Comparison of ENCODE assay signal across 9 cellular contexts in genomic region chr1:30744060-30744756, GRCh38. TPM values are rescaled to one million over a fixed set of nuclear protein-coding genes. Genes with fewer than 3 reads are reported as not detected.
A peak's percentile ranks its signal among the peaks of the same experiment; 100 is the strongest.
DNase-seq lines count a peak whose midpoint lies in the region; ATAC-seq and TF ChIP-seq lines count a peak whose summit lies in the region.
"Had no signal": no experiment of that assay in that cellular context is flagged by ENCODE, and none has a peak within 500 bp of the region (broad histone marks: within the 10 kb centered on the region; RNA-seq: fewer than 3 reads in every experiment).

No MANE protein-coding gene starts in this region.

- H3K27ac ChIP-seq in hepatocyte, result peak overlapping the region; percentile 80

- no peak overlapping the region for H3K4me2 ChIP-seq in hepatocyte
- H3K4me2 ChIP-seq: GM23338 had no signal

- no peaks in the 10 kb centered on the region for H3K9me2 ChIP-seq in hepatocyte (replicated peaks; ENCODE audit: insufficient read depth)

- ATAC-seq in GM21723 (IDR thresholded peaks at IDR 0.05; ENCODE audit: unreplicated experiment), result peak; percentile 42
- no peak for ATAC-seq in GM18519 (IDR thresholded peaks at IDR 0.05; ENCODE audit: low FRiP score, unreplicated experiment)
- ATAC-seq: GM23338 had no signal

- no peaks in the 10 kb centered on the region for H3K9me3 ChIP-seq in hepatocyte (ENCODE audit: low read depth)

- peaks cover 17% of the 10 kb centered on the region for H3K4me1 ChIP-seq in hepatocyte (ENCODE audit: insufficient read depth)

- H3K79me2 ChIP-seq in hepatocyte, result no peaks in the 10 kb centered on the region

- H3K4me3 ChIP-seq in GM12864 (ENCODE audit: low read depth, low read length) (peak overlapping the region; percentile 50), hepatocyte (no peak overlapping the region)
- H3K4me3 ChIP-seq: GM23338 had no signal

- in situ Hi-C loops in ACHN (cut with HindIII; ENCODE audit: low pct_ligation_motif_present, low pct_unique_long_range_greater_than_20kb, low sequenced_read_pairs), result no loop called here

- H3K36me3 ChIP-seq in hepatocyte (replicated peaks; ENCODE audit: insufficient read depth, low read depth), result no peaks in the 10 kb centered on the region

- no peaks in the 10 kb centered on the region for H4K20me1 ChIP-seq in hepatocyte (ENCODE audit: insufficient read depth, poor library complexity, severe bottlenecking)

- no peak overlapping the region for H2AFZ ChIP-seq in hepatocyte

- DNase-seq in GM12864 (ENCODE audit: low read depth), result no peak
- peak in 3 of 5 donors; percentile 32 to 71 (median 34) for DNase-seq in T-helper 1 cell
- no peak for DNase-seq in hepatocyte (ENCODE audit: low spot score)
- DNase-seq in ACHN, result no peak
- DNase-seq in AML-193 (lab: John Stamatoyannopoulos, UW), result no peak
- DNase-seq in HK-2 (ENCODE audit: unreplicated experiment), result no peak

- TF ChIP-seq CTCF in GM12864 (IDR thresholded peaks at IDR 0.05; ENCODE audit: low read depth, low read length, missing control alignments) (no peak), hepatocyte (IDR thresholded peaks at IDR 0.05; ENCODE audit: poor library complexity) (no peak)

- no peaks in the 10 kb centered on the region for H3K27me3 ChIP-seq in hepatocyte

- 83% methylated on average over 7 of the region's 7 CpGs for WGBS in hepatocyte (ENCODE audit: low lambda C conversion rate, missing lambda C conversion rate)

RNA-seq across cellular contexts. Expression of gene LAPTM5, which starts 13.4 kb away (rescaled TPM):
- 3.2 and 5.1 TPM in 2 replicates for total RNA-seq in hepatocyte
- 2.6 and 5.4 TPM in 2 replicates for polyA plus RNA-seq in hepatocyte
- total RNA-seq: GM23338 had no signal

RNA-seq across cellular contexts. Expression of gene MATN1, which starts 20.8 kb away (rescaled TPM):
- total RNA-seq in hepatocyte, result 0.47 and 2.0 TPM in 2 replicates
- polyA plus RNA-seq in hepatocyte, result 3.4 and 3.7 TPM in 2 replicates

Comparison
In these comparisons a context has a peak if more than half of its experiments do, and no peak if none do; other contexts are left out.
1. DNase-seq: peak in T-helper 1 cell (3 of 5); none in GM12864 (single experiment), hepatocyte (single experiment), ACHN (single experiment), AML-193 (0 of 2) and HK-2 (single experiment).